In the genomic region with DNA sequence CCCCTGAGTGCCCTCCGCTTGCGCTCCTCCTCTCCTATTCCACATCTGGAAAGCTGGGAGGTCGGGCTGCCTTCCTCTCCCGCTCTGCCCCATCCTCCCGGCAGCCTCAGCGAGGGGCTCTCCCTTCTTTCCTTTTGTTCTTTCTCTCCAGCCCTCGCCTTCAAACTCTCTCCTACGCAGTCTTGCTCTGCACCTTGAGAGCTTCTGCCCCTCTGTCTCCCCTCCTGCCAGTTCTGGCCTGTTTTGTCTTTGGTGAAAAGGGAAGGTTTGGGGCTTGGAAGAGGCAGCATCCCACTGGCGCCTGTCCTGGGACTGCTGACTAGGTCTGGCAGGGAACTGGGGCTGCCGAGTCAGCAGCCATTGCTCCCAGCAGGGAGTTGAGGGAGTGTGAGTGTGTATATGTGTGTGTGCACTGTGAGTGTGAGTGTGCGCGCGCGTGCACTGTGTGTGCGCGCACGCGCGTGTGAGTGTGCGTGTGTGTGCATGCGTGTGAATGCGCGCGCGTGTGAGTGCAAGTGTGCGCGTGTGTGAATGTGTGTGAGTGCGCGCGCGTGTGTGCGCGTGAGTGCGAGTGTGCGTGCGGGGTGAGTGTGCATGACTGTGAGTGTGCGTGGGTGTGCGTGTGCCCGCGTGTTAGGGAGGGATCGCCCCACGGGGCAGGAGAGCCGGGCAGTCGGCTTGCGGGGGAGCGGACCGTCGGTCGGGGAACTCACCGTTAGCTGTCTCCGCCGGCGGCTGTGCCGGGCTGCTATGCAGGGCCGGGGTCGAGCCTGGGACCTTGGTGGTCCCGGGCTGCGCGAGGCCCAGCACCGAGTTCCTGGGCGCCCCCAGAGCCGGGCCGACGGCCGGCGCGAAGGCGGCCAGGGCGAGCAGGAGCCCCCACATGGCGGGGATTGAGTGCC, we compare ENCODE assay signal across 1 cellular context.
TF ChIP-seq lines count a peak whose summit lies in the region.

No MANE protein-coding gene starts in this region.

TF ChIP-seq in HepG2, 621 proteins besides CTCF, POLR2A, EP300 and RAD21 (continues in another document):
- 0 out of 2 replicates have a peak, but pooled peaks have one; percentile 1 for TF ChIP-seq ZNF839 (CRISPR knock-in tag; IDR thresholded peaks at IDR 0.05; ENCODE audit: borderline replicate concordance)
- no peak for TF ChIP-seq ZFP36 (IDR thresholded peaks at IDR 0.05; ENCODE audit: borderline replicate concordance, low read depth, low read length, partially characterized antibody)
- TF ChIP-seq, protein P1, sequence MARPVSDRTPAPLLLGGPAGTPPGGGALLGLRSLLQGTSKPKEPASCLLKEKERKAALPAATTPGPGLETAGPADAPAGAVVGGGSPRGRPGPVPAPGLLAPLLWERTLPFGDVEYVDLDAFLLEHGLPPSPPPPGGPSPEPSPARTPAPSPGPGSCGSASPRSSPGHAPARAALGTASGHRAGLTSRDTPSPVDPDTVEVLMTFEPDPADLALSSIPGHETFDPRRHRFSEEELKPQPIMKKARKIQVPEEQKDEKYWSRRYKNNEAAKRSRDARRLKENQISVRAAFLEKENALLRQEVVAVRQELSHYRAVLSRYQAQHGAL (CRISPR knock-in tag; IDR thresholded peaks at IDR 0.05; ENCODE audit: not compliant biosample characterization) = no peak
- TF ChIP-seq, protein P2, sequence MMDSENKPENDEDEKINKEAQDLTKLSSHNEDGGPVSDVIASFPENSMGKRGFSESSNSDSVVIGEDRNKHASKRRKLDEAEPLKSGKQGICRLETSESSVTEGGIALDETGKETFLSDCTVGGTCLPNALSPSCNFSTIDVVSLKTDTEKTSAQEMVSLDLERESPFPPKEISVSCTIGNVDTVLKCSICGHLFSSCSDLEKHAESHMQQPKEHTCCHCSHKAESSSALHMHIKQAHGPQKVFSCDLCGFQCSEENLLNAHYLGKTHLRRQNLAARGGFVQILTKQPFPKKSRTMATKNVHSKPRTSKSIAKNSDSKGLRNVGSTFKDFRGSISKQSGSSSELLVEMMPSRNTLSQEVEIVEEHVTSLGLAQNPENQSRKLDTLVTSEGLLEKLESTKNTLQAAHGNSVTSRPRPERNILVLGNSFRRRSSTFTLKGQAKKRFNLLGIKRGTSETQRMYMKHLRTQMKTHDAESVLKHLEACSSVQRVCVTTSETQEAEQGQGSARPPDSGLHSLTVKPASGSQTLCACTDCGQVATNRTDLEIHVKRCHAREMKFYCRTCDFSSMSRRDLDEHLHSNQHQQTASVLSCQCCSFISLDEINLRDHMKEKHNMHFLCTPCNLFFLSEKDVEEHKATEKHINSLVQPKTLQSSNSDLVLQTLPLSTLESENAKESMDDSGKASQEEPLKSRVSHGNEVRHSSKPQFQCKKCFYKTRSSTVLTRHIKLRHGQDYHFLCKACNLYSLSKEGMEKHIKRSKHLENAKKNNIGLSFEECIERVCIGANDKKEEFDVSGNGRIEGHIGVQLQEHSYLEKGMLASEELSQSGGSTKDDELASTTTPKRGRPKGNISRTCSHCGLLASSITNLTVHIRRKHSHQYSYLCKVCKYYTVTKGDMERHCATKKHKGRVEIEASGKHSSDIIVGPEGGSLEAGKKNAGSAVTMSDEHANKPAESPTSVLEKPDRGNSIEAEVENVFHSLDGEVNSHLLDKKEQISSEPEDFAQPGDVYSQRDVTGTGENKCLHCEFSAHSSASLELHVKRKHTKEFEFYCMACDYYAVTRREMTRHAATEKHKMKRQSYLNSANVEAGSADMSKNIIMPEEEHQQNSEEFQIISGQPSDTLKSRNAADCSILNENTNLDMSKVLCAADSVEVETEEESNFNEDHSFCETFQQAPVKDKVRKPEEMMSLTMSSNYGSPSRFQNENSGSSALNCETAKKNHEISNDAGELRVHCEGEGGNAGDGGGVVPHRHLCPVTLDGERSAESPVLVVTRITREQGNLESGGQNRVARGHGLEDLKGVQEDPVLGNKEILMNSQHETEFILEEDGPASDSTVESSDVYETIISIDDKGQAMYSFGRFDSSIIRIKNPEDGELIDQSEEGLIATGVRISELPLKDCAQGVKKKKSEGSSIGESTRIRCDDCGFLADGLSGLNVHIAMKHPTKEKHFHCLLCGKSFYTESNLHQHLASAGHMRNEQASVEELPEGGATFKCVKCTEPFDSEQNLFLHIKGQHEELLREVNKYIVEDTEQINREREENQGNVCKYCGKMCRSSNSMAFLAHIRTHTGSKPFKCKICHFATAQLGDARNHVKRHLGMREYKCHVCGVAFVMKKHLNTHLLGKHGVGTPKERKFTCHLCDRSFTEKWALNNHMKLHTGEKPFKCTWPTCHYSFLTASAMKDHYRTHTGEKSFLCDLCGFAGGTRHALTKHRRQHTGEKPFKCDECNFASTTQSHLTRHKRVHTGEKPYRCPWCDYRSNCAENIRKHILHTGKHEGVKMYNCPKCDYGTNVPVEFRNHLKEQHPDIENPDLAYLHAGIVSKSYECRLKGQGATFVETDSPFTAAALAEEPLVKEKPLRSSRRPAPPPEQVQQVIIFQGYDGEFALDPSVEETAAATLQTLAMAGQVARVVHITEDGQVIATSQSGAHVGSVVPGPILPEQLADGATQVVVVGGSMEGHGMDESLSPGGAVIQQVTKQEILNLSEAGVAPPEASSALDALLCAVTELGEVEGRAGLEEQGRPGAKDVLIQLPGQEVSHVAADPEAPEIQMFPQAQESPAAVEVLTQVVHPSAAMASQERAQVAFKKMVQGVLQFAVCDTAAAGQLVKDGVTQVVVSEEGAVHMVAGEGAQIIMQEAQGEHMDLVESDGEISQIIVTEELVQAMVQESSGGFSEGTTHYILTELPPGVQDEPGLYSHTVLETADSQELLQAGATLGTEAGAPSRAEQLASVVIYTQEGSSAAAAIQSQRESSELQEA (CRISPR knock-in tag; IDR thresholded peaks at IDR 0.05; ENCODE audit: not compliant biosample characterization) = no peak
- no peak for TF ChIP-seq NONO (IDR thresholded peaks at IDR 0.05)
- 0 out of 2 replicates have a peak, but pooled peaks have one; percentile 24 for TF ChIP-seq NONO (CRISPR knock-in tag; conservative IDR thresholded peaks at IDR 0.05)
- no peak for TF ChIP-seq CREM (IDR thresholded peaks at IDR 0.05)
- TF ChIP-seq CREM (CRISPR knock-in tag; IDR thresholded peaks at IDR 0.05) = no peak
- TF ChIP-seq EHMT2 (IDR thresholded peaks at IDR 0.05; ENCODE audit: borderline replicate concordance, low read depth, low read length) = no peak
- TF ChIP-seq, protein P3, sequence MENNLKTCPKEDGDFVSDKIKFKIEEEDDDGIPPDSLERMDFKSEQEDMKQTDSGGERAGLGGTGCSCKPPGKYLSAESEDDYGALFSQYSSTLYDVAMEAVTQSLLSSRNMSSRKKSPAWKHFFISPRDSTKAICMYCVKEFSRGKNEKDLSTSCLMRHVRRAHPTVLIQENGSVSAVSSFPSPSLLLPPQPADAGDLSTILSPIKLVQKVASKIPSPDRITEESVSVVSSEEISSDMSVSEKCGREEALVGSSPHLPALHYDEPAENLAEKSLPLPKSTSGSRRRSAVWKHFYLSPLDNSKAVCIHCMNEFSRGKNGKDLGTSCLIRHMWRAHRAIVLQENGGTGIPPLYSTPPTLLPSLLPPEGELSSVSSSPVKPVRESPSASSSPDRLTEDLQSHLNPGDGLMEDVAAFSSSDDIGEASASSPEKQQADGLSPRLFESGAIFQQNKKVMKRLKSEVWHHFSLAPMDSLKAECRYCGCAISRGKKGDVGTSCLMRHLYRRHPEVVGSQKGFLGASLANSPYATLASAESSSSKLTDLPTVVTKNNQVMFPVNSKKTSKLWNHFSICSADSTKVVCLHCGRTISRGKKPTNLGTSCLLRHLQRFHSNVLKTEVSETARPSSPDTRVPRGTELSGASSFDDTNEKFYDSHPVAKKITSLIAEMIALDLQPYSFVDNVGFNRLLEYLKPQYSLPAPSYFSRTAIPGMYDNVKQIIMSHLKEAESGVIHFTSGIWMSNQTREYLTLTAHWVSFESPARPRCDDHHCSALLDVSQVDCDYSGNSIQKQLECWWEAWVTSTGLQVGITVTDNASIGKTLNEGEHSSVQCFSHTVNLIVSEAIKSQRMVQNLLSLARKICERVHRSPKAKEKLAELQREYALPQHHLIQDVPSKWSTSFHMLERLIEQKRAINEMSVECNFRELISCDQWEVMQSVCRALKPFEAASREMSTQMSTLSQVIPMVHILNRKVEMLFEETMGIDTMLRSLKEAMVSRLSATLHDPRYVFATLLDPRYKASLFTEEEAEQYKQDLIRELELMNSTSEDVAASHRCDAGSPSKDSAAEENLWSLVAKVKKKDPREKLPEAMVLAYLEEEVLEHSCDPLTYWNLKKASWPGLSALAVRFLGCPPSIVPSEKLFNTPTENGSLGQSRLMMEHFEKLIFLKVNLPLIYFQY (CRISPR knock-in tag; IDR thresholded peaks at IDR 0.05; ENCODE audit: borderline replicate concordance) = no peak
- TF ChIP-seq, protein P4, sequence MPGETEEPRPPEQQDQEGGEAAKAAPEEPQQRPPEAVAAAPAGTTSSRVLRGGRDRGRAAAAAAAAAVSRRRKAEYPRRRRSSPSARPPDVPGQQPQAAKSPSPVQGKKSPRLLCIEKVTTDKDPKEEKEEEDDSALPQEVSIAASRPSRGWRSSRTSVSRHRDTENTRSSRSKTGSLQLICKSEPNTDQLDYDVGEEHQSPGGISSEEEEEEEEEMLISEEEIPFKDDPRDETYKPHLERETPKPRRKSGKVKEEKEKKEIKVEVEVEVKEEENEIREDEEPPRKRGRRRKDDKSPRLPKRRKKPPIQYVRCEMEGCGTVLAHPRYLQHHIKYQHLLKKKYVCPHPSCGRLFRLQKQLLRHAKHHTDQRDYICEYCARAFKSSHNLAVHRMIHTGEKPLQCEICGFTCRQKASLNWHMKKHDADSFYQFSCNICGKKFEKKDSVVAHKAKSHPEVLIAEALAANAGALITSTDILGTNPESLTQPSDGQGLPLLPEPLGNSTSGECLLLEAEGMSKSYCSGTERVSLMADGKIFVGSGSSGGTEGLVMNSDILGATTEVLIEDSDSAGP (CRISPR knock-in tag; IDR thresholded peaks at IDR 0.05; ENCODE audit: borderline replicate concordance) = 0 out of 2 replicates have a peak, but pooled peaks have one; percentile 4
- no peak for TF ChIP-seq ZNF644 (CRISPR knock-in tag; IDR thresholded peaks at IDR 0.05; ENCODE audit: low read depth)
- TF ChIP-seq ZNF720 (CRISPR knock-in tag; IDR thresholded peaks at IDR 0.05) = no peak
- TF ChIP-seq YEATS4 (CRISPR knock-in tag; IDR thresholded peaks at IDR 0.05; ENCODE audit: borderline replicate concordance) = no peak
- TF ChIP-seq ZNF713 (CRISPR knock-in tag; IDR thresholded peaks at IDR 0.05) = no peak
- TF ChIP-seq, protein P5, sequence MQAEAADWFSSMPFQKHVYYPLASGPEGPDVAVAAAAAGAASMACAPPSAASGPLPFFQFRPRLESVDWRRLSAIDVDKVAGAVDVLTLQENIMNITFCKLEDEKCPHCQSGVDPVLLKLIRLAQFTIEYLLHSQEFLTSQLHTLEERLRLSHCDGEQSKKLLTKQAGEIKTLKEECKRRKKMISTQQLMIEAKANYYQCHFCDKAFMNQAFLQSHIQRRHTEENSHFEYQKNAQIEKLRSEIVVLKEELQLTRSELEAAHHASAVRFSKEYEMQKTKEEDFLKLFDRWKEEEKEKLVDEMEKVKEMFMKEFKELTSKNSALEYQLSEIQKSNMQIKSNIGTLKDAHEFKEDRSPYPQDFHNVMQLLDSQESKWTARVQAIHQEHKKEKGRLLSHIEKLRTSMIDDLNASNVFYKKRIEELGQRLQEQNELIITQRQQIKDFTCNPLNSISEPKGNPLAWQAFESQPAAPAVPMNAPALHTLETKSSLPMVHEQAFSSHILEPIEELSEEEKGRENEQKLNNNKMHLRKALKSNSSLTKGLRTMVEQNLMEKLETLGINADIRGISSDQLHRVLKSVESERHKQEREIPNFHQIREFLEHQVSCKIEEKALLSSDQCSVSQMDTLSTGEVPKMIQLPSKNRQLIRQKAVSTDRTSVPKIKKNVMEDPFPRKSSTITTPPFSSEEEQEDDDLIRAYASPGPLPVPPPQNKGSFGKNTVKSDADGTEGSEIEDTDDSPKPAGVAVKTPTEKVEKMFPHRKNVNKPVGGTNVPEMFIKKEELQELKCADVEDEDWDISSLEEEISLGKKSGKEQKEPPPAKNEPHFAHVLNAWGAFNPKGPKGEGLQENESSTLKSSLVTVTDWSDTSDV (CRISPR knock-in tag; IDR thresholded peaks at IDR 0.05) = 0 out of 2 replicates have a peak, but pooled peaks have one; percentile 63
- TF ChIP-seq, protein P6, sequence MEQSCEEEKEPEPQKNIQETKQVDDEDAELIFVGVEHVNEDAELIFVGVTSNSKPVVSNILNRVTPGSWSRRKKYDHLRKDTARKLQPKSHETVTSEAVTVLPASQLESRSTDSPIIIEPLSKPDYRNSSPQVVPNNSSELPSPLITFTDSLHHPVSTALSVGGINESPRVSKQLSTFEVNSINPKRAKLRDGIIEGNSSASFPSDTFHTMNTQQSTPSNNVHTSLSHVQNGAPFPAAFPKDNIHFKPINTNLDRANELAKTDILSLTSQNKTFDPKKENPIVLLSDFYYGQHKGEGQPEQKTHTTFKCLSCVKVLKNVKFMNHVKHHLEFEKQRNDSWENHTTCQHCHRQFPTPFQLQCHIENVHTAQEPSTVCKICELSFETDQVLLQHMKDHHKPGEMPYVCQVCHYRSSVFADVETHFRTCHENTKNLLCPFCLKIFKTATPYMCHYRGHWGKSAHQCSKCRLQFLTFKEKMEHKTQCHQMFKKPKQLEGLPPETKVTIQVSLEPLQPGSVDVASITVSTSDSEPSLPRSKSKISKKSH (CRISPR knock-in tag; IDR thresholded peaks at IDR 0.05; ENCODE audit: borderline replicate concordance) = no peak
- TF ChIP-seq ATF7 (IDR thresholded peaks at IDR 0.05) = no peak
- no peak for TF ChIP-seq ATF7 (CRISPR knock-in tag; IDR thresholded peaks at IDR 0.05)
- TF ChIP-seq, protein P7, sequence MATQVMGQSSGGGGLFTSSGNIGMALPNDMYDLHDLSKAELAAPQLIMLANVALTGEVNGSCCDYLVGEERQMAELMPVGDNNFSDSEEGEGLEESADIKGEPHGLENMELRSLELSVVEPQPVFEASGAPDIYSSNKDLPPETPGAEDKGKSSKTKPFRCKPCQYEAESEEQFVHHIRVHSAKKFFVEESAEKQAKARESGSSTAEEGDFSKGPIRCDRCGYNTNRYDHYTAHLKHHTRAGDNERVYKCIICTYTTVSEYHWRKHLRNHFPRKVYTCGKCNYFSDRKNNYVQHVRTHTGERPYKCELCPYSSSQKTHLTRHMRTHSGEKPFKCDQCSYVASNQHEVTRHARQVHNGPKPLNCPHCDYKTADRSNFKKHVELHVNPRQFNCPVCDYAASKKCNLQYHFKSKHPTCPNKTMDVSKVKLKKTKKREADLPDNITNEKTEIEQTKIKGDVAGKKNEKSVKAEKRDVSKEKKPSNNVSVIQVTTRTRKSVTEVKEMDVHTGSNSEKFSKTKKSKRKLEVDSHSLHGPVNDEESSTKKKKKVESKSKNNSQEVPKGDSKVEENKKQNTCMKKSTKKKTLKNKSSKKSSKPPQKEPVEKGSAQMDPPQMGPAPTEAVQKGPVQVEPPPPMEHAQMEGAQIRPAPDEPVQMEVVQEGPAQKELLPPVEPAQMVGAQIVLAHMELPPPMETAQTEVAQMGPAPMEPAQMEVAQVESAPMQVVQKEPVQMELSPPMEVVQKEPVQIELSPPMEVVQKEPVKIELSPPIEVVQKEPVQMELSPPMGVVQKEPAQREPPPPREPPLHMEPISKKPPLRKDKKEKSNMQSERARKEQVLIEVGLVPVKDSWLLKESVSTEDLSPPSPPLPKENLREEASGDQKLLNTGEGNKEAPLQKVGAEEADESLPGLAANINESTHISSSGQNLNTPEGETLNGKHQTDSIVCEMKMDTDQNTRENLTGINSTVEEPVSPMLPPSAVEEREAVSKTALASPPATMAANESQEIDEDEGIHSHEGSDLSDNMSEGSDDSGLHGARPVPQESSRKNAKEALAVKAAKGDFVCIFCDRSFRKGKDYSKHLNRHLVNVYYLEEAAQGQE (IDR thresholded peaks at IDR 0.05; ENCODE audit: borderline replicate concordance in 1 of 2, low read depth in 1 of 2, low read length in 2 of 2) = no peak
- TF ChIP-seq KLF11 (CRISPR knock-in tag; IDR thresholded peaks at IDR 0.05) = no peak
- TF ChIP-seq RFX1 (IDR thresholded peaks at IDR 0.05) = no peak
- peak; percentile 4; the same call in 1 of the 2 replicates for TF ChIP-seq MYC (CRISPR knock-in tag; IDR thresholded peaks at IDR 0.05; ENCODE audit: borderline replicate concordance)
- 0 out of 2 replicates have a peak, but pooled peaks have one; percentile 22 for TF ChIP-seq ZNF891 (CRISPR knock-in tag; IDR thresholded peaks at IDR 0.05)
- TF ChIP-seq RBFOX2 (IDR thresholded peaks at IDR 0.05; ENCODE audit: low read depth, low read length) = no peak
